1 cellular context compared by ENCODE assay signal in genomic region chr19:39692822-39693221, GRCh38.
TF ChIP-seq lines count a peak whose summit lies in the region.

No MANE protein-coding gene starts in this region.

TF ChIP-seq in GM12878, 131 proteins besides CTCF, POLR2A, EP300 and RAD21 (continued from another document):
- TF ChIP-seq ZNF274 (IDR thresholded peaks at IDR 0.05; ENCODE audit: insufficient read depth, insufficient read length), result no peak
- TF ChIP-seq PBX3 (IDR thresholded peaks at IDR 0.05; ENCODE audit: insufficient replicate concordance, low read depth, low read length), result no peak
- TF ChIP-seq IKZF2 (IDR thresholded peaks at IDR 0.05), result 0 out of 4 replicates have a peak, but pooled peaks of 1 of the 2 experiments have one; percentile 5
- no peak for TF ChIP-seq IKZF1 (conservative IDR thresholded peaks at IDR 0.05)
- TF ChIP-seq RUNX3 (IDR thresholded peaks at IDR 0.05; ENCODE audit: low read length), result peak; percentile 50; the same call in 1 of the 2 replicates
- no peak for TF ChIP-seq SMARCA5 (IDR thresholded peaks at IDR 0.05)
- TF ChIP-seq, protein P1, sequence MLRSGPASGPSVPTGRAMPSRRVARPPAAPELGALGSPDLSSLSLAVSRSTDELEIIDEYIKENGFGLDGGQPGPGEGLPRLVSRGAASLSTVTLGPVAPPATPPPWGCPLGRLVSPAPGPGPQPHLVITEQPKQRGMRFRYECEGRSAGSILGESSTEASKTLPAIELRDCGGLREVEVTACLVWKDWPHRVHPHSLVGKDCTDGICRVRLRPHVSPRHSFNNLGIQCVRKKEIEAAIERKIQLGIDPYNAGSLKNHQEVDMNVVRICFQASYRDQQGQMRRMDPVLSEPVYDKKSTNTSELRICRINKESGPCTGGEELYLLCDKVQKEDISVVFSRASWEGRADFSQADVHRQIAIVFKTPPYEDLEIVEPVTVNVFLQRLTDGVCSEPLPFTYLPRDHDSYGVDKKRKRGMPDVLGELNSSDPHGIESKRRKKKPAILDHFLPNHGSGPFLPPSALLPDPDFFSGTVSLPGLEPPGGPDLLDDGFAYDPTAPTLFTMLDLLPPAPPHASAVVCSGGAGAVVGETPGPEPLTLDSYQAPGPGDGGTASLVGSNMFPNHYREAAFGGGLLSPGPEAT (IDR thresholded peaks at IDR 0.05; ENCODE audit: low read depth), result no peak
- TF ChIP-seq ZBTB11 (CRISPR knock-in tag; IDR thresholded peaks at IDR 0.05), result no peak
- TF ChIP-seq RB1 (IDR thresholded peaks at IDR 0.05; ENCODE audit: borderline replicate concordance), result no peak
